Comparison of ENCODE assay signal across 11 cellular contexts in the genomic region with DNA sequence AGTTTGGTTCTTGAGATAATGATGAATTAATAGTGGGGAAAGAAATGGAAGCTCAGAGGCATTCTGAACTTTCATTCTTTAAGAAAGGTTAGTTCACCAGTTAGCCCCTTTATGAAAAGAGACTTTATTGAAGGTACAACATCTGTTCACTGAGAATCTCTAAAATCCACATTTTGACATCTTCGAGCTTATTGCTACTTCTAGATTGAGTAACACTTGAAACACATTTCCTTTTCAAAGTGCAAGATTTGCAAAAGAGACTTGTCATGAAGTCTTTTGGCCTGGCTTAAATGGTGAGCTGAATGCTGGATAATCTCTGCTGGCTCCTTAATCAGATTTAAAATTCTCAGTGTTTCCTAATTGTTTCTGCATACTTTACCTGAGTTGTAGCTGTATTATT. TPM values are rescaled to one million over a fixed set of nuclear protein-coding genes. Genes with fewer than 3 reads are reported as not detected.
DNase-seq lines count a peak whose midpoint lies in the region; ATAC-seq, FAIRE-seq and TF ChIP-seq lines count a peak whose summit lies in the region.
"Had no signal": no experiment of that assay in that cellular context is flagged by ENCODE, and none has a peak within 500 bp of the region (broad histone marks: within the 10 kb centered on the region; RNA-seq: fewer than 3 reads in every experiment).

No MANE protein-coding gene starts in this region.

- BruUV-seq in GM12878 (replicated peaks; lab: Mats Ljungman, UMichigan), result no TSS peak

- H3K9me3 ChIP-seq in CD4-positive, alpha-beta memory T cell (ENCODE audit: control insufficient read depth in 1 of 2, low read length in 2 of 2), result no peaks in the 10 kb centered on the region
- no peaks in the 10 kb centered on the region for H3K9me3 ChIP-seq in GM12878 (replicated peaks; ENCODE audit: control insufficient read depth, insufficient read depth, low read length)

- H3K36me3 ChIP-seq in CD4-positive, alpha-beta memory T cell (ENCODE audit: insufficient read depth, low read length), result no peaks in the 10 kb centered on the region
- no peaks in the 10 kb centered on the region; a peak in 3 of 4 replicates for H3K36me3 ChIP-seq in GM12878 (ENCODE audit: control insufficient read depth in 2 of 2, insufficient read depth in 2 of 2, low read length in 1 of 2)

- 0 out of 2 replicates have a peak overlapping the region, but pooled peaks have one; percentile 13 for H3K4me2 ChIP-seq in GM12878 (ENCODE audit: control insufficient read depth, insufficient read depth)

- H3K79me2 ChIP-seq in GM12878 (ENCODE audit: control insufficient read depth, insufficient read depth, low read length), result peaks cover 33% of the 10 kb centered on the region

- TF ChIP-seq POLR2A in GM12878 (IDR thresholded peaks at IDR 0.05; ENCODE audit: low read depth, low read length), result no peak

- H3K4me1 Mint-ChIP-seq in CD4-positive, alpha-beta memory T cell, result peaks cover 52 to 78% (median 61%) of the 10 kb centered on the region in 4 donors
- peaks cover 46% of the 10 kb centered on the region for H3K4me1 Mint-ChIP-seq in neural crest cell

- H3K4me3 ChIP-seq in CD4-positive, alpha-beta memory T cell (ENCODE audit: low read length in 2 of 2), result no peak overlapping the region
- H3K4me3 ChIP-seq in GM12878, result no peak overlapping the region

- no peak for DNase-seq in CD4-positive, alpha-beta memory T cell
- DNase-seq in Kasumi-1 (lab: John Stamatoyannopoulos, UW) (peak; percentile 3 to 19), GM12878 (ENCODE audit: low read depth, low spot score) (no peak), neural crest cell (ENCODE audit: low read depth, low spot score) (no peak)
- DNase-seq: DMS 273 treated with DMSO at 0.1 percent for 48 hours, MM.1S, NCI-H510A treated with DMSO at 0.1 percent for 48 hours had no signal

- H4K20me1 ChIP-seq in GM12878 (ENCODE audit: control insufficient read depth, insufficient read depth), result no peaks in the 10 kb centered on the region

- POLR2A ChIA-PET in CD4-positive, alpha-beta memory T cell (lab: Charles Lee; ENCODE audit: partially characterized antibody), result interaction anchor here (0.7 to 11.5 kb wide), 12 partner anchors 14 to 273 kb away, joined by 3 to 161 read pairs (median 4); partner anchors contain the start of genes RAB8B, RPS27L and USP3
- POLR2A ChIA-PET in GM12878 (lab: Charles Lee), result interaction anchor here (0.6 to 2.5 kb wide), 5 partner anchors 10 to 39 kb away, joined by 3 to 16 read pairs (median 4); no protein-coding TSS in a partner anchor

- H3K27me3 ChIP-seq in CD4-positive, alpha-beta memory T cell (ENCODE audit: insufficient read depth, low read length), result no peaks in the 10 kb centered on the region
- H3K27me3 ChIP-seq in GM12878 (replicated peaks in 1 of 2; ENCODE audit: control insufficient read depth in 2 of 2, insufficient read depth in 2 of 2, low read length in 1 of 2), result no peaks in the 10 kb centered on the region

- H3K27me3 Mint-ChIP-seq in CD4-positive, alpha-beta memory T cell, result no peaks in the 10 kb centered on the region
- no peaks in the 10 kb centered on the region for H3K27me3 Mint-ChIP-seq in neural crest cell (ENCODE audit: low read depth)

- H3K4me3 Mint-ChIP-seq in CD4-positive, alpha-beta memory T cell, result peak overlapping the region in 7 of 8 donors; percentile 2 to 73 (median 62)
- H3K4me3 Mint-ChIP-seq in neural crest cell, result no peak overlapping the region

- peaks cover 78% of the 10 kb centered on the region for H3K4me1 ChIP-seq in CD4-positive, alpha-beta memory T cell (ENCODE audit: insufficient read depth, low read length)
- peaks cover 19% of the 10 kb centered on the region for H3K4me1 ChIP-seq in GM12878 (ENCODE audit: control insufficient read depth, insufficient read depth, low read length)

- ATAC-seq in GM12878 (no peak), HG02588 (IDR thresholded peaks at IDR 0.05; ENCODE audit: unreplicated experiment) (no peak), GM21390 (IDR thresholded peaks at IDR 0.05; ENCODE audit: unreplicated experiment) (no peak), GM21381 (IDR thresholded peaks at IDR 0.05; ENCODE audit: unreplicated experiment) (no peak)
- ATAC-seq: Right ventricle myocardium inferior had no signal

- no peak for TF ChIP-seq CTCF in GM12878 (IDR thresholded peaks at IDR 0.05 in 2 of 3, conservative IDR thresholded peaks at IDR 0.05 in 1 of 3; ENCODE audit: control insufficient read depth in 2 of 3, extremely low read depth in 1 of 3, insufficient read depth in 1 of 3, low read depth in 3 of 3, low read length in 3 of 3)
- no peak for TF ChIP-seq CTCF in neural crest cell (conservative IDR thresholded peaks at IDR 0.05)

- peak; percentile 47 for FAIRE-seq in GM12878 (lab: Jason Lieb, UNC)

- in situ Hi-C loops in GM12878 (cut with MboI), result no loop called here

- intact Hi-C loops in CD4-positive, alpha-beta memory T cell (cut with micrococcal nuclease), result loop anchor here (1.0 to 2.0 kb wide), 3 partner anchors 19 to 75 kb away; partner anchors contain the start of gene RPS27L
- intact Hi-C loops in GM12878 (cut with micrococcal nuclease; ENCODE audit: unreplicated experiment), result no loop called here

- CTCF ChIA-PET in CD4-positive, alpha-beta memory T cell (lab: Charles Lee; ENCODE audit: partially characterized antibody), result interaction anchor here (1.6 to 6.2 kb wide), 5 partner anchors 9 to 66 kb away, joined by 3 to 62 read pairs (median 9); no protein-coding TSS in a partner anchor
- CTCF ChIA-PET in GM12878 (lab: Yijun Ruan, JAX), result interaction anchor here (0.7 to 2.4 kb wide), 11 partner anchors 14 to 190 kb away, joined by 3 to 8 read pairs (median 4); no protein-coding TSS in a partner anchor

- H3K27ac Mint-ChIP-seq in CD4-positive, alpha-beta memory T cell, result peak overlapping the region; percentile 80 to 95 (median 86)
- H3K27ac Mint-ChIP-seq in neural crest cell (ENCODE audit: unreplicated experiment), result peak overlapping the region; percentile 36

- TF ChIP-seq RAD21 in GM12878 (IDR thresholded peaks at IDR 0.05; ENCODE audit: insufficient read depth, low read depth, low read length), result no peak

- 0% methylated on average over 1 of the region's 1 CpG for WGBS in GM12878 (ENCODE audit: insufficient coverage, insufficient replicate concordance, low lambda C conversion rate, missing lambda C conversion rate)

- TF ChIP-seq EP300 in GM12878 (IDR thresholded peaks at IDR 0.05; ENCODE audit: borderline replicate concordance in 1 of 2, control insufficient read depth in 1 of 2, low read depth in 2 of 2, low read length in 2 of 2), result no peak

- H3K27ac ChIP-seq in CD4-positive, alpha-beta memory T cell (ENCODE audit: low read depth, low read length), result peak overlapping the region; percentile 47
- H3K27ac ChIP-seq in GM12878 (ENCODE audit: control insufficient read depth, insufficient read depth), result no peak overlapping the region

- H2AFZ ChIP-seq in GM12878 (ENCODE audit: control insufficient read depth, low read depth, low read length), result no peak overlapping the region

- H3K9me3 Mint-ChIP-seq in CD4-positive, alpha-beta memory T cell, result no peaks in the 10 kb centered on the region
- H3K9me3 Mint-ChIP-seq in neural crest cell, result no peaks in the 10 kb centered on the region

- H3K9ac ChIP-seq in GM12878 (ENCODE audit: control insufficient read depth, insufficient read depth, low read length), result no peak overlapping the region

- RAD21 ChIA-PET in GM12878 (lab: Charles Lee; ENCODE audit: unreplicated experiment), result interaction anchor here (0.5 to 4.9 kb wide), 9 partner anchors 12 to 192 kb away, joined by 3 to 38 read pairs (median 3); partner anchors contain the start of genes APH1B and RPS27L

- peaks cover 10 to 28% of the 10 kb centered on the region in 2 donors for H3K36me3 Mint-ChIP-seq in CD4-positive, alpha-beta memory T cell
- peaks cover under 1% of the 10 kb centered on the region for H3K36me3 Mint-ChIP-seq in neural crest cell (ENCODE audit: low read depth)

- SMC1A ChIA-PET in GM12878 (lab: Charles Lee; ENCODE audit: uncharacterized antibody, unreplicated experiment), result interaction anchor here (0.7 to 8.2 kb wide), 20 partner anchors 7 to 184 kb away, joined by 3 to 88 read pairs (median 4); partner anchors contain the start of gene RPS27L

RNA-seq across cellular contexts. Expression of gene RAB8B, which starts 42.3 kb away (rescaled TPM):
- total RNA-seq in CD4-positive, alpha-beta memory T cell, result 10 to 100 TPM; 86.0 to 86.4 TPM
- 10 to 100 TPM; 35.1 to 58.3 TPM for polyA plus RNA-seq in CD4-positive, alpha-beta memory T cell
- 40.8 and 42.3 TPM in 2 replicates for total RNA-seq in GM12878 (2013; cell fraction: nucleolus; rRNA removed)
- 52.0 and 71.2 TPM in 2 replicates for total RNA-seq in GM12878 (2014; rRNA removed)
- total RNA-seq in GM12878 (2014; rRNA removed; fragmentation: Illumina TruSeq; extraction: Trizol), result 98.5 and 104 TPM in 2 replicates
- 71.7 and 73.1 TPM in 2 replicates for total RNA-seq in GM12878 (2021)
- 23.3 TPM for polyA plus RNA-seq in GM12878 (2011; ENCODE audit: low read depth)
- 76.0 and 120 TPM in 2 replicates for polyA plus RNA-seq in GM12878 (2011; rRNA removed)
- 25.1 and 48.1 TPM in 2 replicates for polyA plus RNA-seq in GM12878 (2011; cell fraction: cytosol; rRNA removed)
- 32.8 and 39.5 TPM in 2 replicates for polyA plus RNA-seq in GM12878 (2011; cell fraction: nucleus; rRNA removed)
- polyA plus RNA-seq in GM12878 (2012), result 47.5 and 47.8 TPM in 2 replicates
- 76.4 and 123 TPM in 2 replicates for polyA plus RNA-seq in GM12878 (2014; fragmentation: Illumina TruSeq; extraction: Trizol)
- polyA plus RNA-seq in GM12878 (2014; fragmentation: Nextera tagmentation; extraction: Ambion mirVana), result 10 to 100 TPM; 17.8 to 26.0 TPM
- polyA plus RNA-seq in GM12878 (2014; rRNA removed), result 49.0 and 53.4 TPM in 2 replicates
- 10 to 100 TPM; 64.0 to 66.3 TPM for polyA plus RNA-seq in GM12878 (2016; fragmentation: Nextera tagmentation; extraction: Ambion mirVana)
- 71.1 and 79.5 TPM in 2 replicates for polyA minus RNA-seq in GM12878 (2011; rRNA and poly(A)+ RNA removed)
- 107 and 133 TPM in 2 replicates for polyA minus RNA-seq in GM12878 (2011; cell fraction: cytosol; rRNA and poly(A)+ RNA removed)
- 11.1 and 13.0 TPM in 2 replicates for polyA minus RNA-seq in GM12878 (2011; cell fraction: nucleus; rRNA and poly(A)+ RNA removed)
- 51.0 and 58.4 TPM in 2 replicates for total RNA-seq in neural crest cell

RNA-seq across cellular contexts. Expression of gene APH1B, which starts 45.7 kb away (rescaled TPM):
- total RNA-seq in CD4-positive, alpha-beta memory T cell, result 10 to 100 TPM; 23.0 to 28.4 TPM
- 10 to 100 TPM; 11.9 to 13.3 TPM for polyA plus RNA-seq in CD4-positive, alpha-beta memory T cell
- 26.8 and 31.2 TPM in 2 replicates for total RNA-seq in GM12878 (2013; cell fraction: nucleolus; rRNA removed)
- 8.8 and 9.8 TPM in 2 replicates for total RNA-seq in GM12878 (2014; rRNA removed)
- 8.8 and 9.1 TPM in 2 replicates for total RNA-seq in GM12878 (2014; rRNA removed; fragmentation: Illumina TruSeq; extraction: Trizol)
- total RNA-seq in GM12878 (2021), result 11.5 and 14.3 TPM in 2 replicates
- 4.1 TPM for polyA plus RNA-seq in GM12878 (2011; ENCODE audit: low read depth)
- polyA plus RNA-seq in GM12878 (2011; rRNA removed), result 5.0 and 6.1 TPM in 2 replicates
- 3.0 and 3.1 TPM in 2 replicates for polyA plus RNA-seq in GM12878 (2011; cell fraction: cytosol; rRNA removed)
- polyA plus RNA-seq in GM12878 (2011; cell fraction: nucleus; rRNA removed), result 3.8 and 5.9 TPM in 2 replicates
- polyA plus RNA-seq in GM12878 (2012), result 5.7 and 7.9 TPM in 2 replicates
- polyA plus RNA-seq in GM12878 (2014; fragmentation: Illumina TruSeq; extraction: Trizol), result 7.9 and 11.2 TPM in 2 replicates
- polyA plus RNA-seq in GM12878 (2014; fragmentation: Nextera tagmentation; extraction: Ambion mirVana), result 10 to 100 TPM; 12.9 to 17.6 TPM
- 6.3 and 9.3 TPM in 2 replicates for polyA plus RNA-seq in GM12878 (2014; rRNA removed)
- 10 to 100 TPM; 14.4 to 20.8 TPM for polyA plus RNA-seq in GM12878 (2016; fragmentation: Nextera tagmentation; extraction: Ambion mirVana)
- 2.9 and 4.4 TPM in 2 replicates for polyA minus RNA-seq in GM12878 (2011; rRNA and poly(A)+ RNA removed)
- polyA minus RNA-seq in GM12878 (2011; cell fraction: cytosol; rRNA and poly(A)+ RNA removed), result 3.1 and 4.9 TPM in 2 replicates
- polyA minus RNA-seq in GM12878 (2011; cell fraction: nucleus; rRNA and poly(A)+ RNA removed), result 2.9 and 3.8 TPM in 2 replicates
- total RNA-seq in neural crest cell, result 18.1 and 18.5 TPM in 2 replicates

Comparison
In these comparisons a context has a peak if more than half of its experiments do, and no peak if none do; other contexts are left out.
1. DNase-seq: peak in Kasumi-1 (2 of 2); none in CD4-positive, alpha-beta memory T cell (0 of 5), GM12878 (single experiment) and neural crest cell (single experiment).